8 cellular contexts compared by ENCODE assay signal in the genomic region with DNA sequence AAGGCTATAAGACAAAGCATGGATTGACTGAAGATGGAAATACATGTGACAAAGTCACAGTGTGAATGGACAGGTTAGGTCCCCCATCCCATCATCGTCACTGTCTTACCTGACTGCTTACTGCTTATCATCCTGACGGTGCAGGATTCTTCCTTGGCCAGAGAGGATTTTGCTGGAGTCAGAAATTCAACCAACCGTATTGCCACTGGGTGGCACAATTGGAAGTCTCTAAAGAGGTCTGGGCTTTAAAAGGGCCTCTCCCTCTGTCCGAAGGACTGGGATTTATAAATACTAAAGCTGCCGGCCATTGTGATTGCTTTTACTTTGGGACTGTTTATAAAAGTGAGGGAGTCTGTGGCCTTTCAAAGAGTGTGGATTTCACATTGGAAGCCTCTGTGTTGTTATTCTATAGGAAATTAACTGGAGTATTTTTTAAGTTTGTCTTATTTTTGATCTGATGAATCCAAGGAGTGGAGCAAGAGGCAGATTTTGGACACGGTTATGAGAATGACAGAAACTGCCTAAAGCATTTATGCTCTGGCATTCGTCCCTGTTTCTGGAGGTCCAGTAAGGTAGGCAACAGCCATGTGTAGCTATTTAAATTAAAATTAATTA.
DNase-seq lines count a peak whose midpoint lies in the region; ATAC-seq and TF ChIP-seq lines count a peak whose summit lies in the region.

No MANE protein-coding gene starts in this region.

- no peak for ATAC-seq in HG02852 (IDR thresholded peaks at IDR 0.05; ENCODE audit: unreplicated experiment)

- peaks cover 0 to 2% (median 0%) of the 10 kb centered on the region in 7 donors for H3K9me3 Mint-ChIP-seq in CD14-positive monocyte
- H3K9me3 Mint-ChIP-seq in osteocyte (ENCODE audit: unreplicated experiment), result no peaks in the 10 kb centered on the region

- intact Hi-C loops in CD14-positive monocyte (cut with micrococcal nuclease), result no loop called here

- H3K4me1 Mint-ChIP-seq in CD14-positive monocyte (peaks cover 9% of the 10 kb centered on the region), osteocyte (ENCODE audit: unreplicated experiment) (peaks cover 7% of the 10 kb centered on the region)

- peak overlapping the region in 1 of 7 donors; percentile 36 for H3K27ac Mint-ChIP-seq in CD14-positive monocyte
- no peak overlapping the region for H3K27ac Mint-ChIP-seq in osteocyte (ENCODE audit: unreplicated experiment)

- DNase-seq in CD14-positive monocyte (ENCODE audit: low spot score) (no peak), LoVo (ENCODE audit: low spot score) (peak; percentile 41), SK-MEL-5 (ENCODE audit: low read depth, low spot score) (peak; percentile 93), fibroblast of peridontal ligament (ENCODE audit: extremely low read depth) (peak; percentile 45), osteocyte (ENCODE audit: extremely low spot score, unreplicated experiment) (no peak)
- no peak for DNase-seq in activated effector memory CD4-positive, alpha-beta T cell treated with anti-CD3 and anti-CD28 coated beads, Interleukin-2, amount 50 U/mL, for 16 hours
- no peak for DNase-seq in effector CD4-positive, alpha-beta T cell

- TF ChIP-seq CTCF in CD14-positive monocyte (IDR thresholded peaks at IDR 0.05), result peak; percentile 17
- peak; percentile 76 for TF ChIP-seq CTCF in osteocyte (IDR thresholded peaks at IDR 0.05)

- no peak overlapping the region for H3K4me3 Mint-ChIP-seq in CD14-positive monocyte
- H3K4me3 Mint-ChIP-seq in osteocyte (ENCODE audit: unreplicated experiment), result no peak overlapping the region

- in situ Hi-C loops in SK-MEL-5 (cut with HindIII; ENCODE audit: low pct_unique_long_range_greater_than_20kb, low sequenced_read_pairs), result no loop called here

- no peaks in the 10 kb centered on the region for H3K36me3 Mint-ChIP-seq in CD14-positive monocyte
- H3K36me3 Mint-ChIP-seq in osteocyte (ENCODE audit: unreplicated experiment), result no peaks in the 10 kb centered on the region

- peaks cover 0 to 18% (median 10%) of the 10 kb centered on the region in 3 donors for H3K27me3 Mint-ChIP-seq in CD14-positive monocyte (ENCODE audit: low read depth in 3 of 3)
- H3K27me3 Mint-ChIP-seq in osteocyte (ENCODE audit: unreplicated experiment), result peaks cover 2% of the 10 kb centered on the region

Comparison
In these comparisons a context has a peak if more than half of its experiments do, and no peak if none do; other contexts are left out.
1. DNase-seq: peak in LoVo (single experiment), SK-MEL-5 (single experiment) and fibroblast of peridontal ligament (single experiment); none in CD14-positive monocyte (single experiment), osteocyte (single experiment), activated effector memory CD4-positive, alpha-beta T cell treated with anti-CD3 and anti-CD28 coated beads, Interleukin-2, amount 50 U/mL, for 16 hours (single experiment) and effector CD4-positive, alpha-beta T cell (single experiment).